ENCODE assay signal across 1 cellular context in the genomic region with DNA sequence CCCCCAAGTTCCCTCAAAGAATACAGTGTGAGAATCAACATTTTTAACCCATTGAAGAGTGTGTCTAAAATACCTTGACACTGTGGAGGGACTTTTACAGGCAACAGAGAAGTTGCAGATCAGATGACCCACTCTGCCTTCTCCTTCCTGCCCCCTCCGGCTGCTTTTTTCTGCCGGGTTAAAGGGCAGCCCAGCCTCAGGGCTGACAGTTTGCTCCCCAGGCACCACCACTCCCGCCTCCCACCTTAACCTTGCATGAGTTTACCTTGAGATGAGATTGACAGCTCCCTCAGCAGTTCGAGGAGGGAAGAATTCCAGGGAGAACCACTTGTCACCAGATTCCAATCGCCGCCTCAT.
A peak's percentile ranks its signal among the peaks of the same experiment; 100 is the strongest.
TF ChIP-seq lines count a peak whose summit lies in the region.

No MANE protein-coding gene starts in this region.

TF ChIP-seq in HepG2, 621 proteins besides CTCF, POLR2A, EP300 and RAD21:
- TF ChIP-seq SIN3A (IDR thresholded peaks at IDR 0.05; ENCODE audit: borderline replicate concordance, low read depth, low read length), result 0 out of 2 replicates have a peak, but pooled peaks have one; percentile 29
- TF ChIP-seq, protein P1, sequence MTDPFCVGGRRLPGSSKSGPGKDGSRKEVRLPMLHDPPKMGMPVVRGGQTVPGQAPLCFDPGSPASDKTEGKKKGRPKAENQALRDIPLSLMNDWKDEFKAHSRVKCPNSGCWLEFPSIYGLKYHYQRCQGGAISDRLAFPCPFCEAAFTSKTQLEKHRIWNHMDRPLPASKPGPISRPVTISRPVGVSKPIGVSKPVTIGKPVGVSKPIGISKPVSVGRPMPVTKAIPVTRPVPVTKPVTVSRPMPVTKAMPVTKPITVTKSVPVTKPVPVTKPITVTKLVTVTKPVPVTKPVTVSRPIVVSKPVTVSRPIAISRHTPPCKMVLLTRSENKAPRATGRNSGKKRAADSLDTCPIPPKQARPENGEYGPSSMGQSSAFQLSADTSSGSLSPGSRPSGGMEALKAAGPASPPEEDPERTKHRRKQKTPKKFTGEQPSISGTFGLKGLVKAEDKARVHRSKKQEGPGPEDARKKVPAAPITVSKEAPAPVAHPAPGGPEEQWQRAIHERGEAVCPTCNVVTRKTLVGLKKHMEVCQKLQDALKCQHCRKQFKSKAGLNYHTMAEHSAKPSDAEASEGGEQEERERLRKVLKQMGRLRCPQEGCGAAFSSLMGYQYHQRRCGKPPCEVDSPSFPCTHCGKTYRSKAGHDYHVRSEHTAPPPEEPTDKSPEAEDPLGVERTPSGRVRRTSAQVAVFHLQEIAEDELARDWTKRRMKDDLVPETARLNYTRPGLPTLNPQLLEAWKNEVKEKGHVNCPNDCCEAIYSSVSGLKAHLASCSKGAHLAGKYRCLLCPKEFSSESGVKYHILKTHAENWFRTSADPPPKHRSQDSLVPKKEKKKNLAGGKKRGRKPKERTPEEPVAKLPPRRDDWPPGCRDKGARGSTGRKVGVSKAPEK (CRISPR knock-in tag; IDR thresholded peaks at IDR 0.05; ENCODE audit: borderline replicate concordance), result no peak
- TF ChIP-seq SYNCRIP (IDR thresholded peaks at IDR 0.05; ENCODE audit: insufficient read depth, low read depth, low read length), result no peak
- no peak for TF ChIP-seq HES4 (CRISPR knock-in tag; IDR thresholded peaks at IDR 0.05; ENCODE audit: borderline replicate concordance)
- no peak for TF ChIP-seq ZNF317 (CRISPR knock-in tag; IDR thresholded peaks at IDR 0.05)
- TF ChIP-seq HCFC1 (IDR thresholded peaks at IDR 0.05; ENCODE audit: low read depth, low read length), result no peak
- TF ChIP-seq SRSF9 (IDR thresholded peaks at IDR 0.05; ENCODE audit: borderline replicate concordance, insufficient read depth, low read depth, low read length, poor library complexity, severe bottlenecking), result no peak
- no peak for TF ChIP-seq CENPX (CRISPR knock-in tag; IDR thresholded peaks at IDR 0.05)
- peak; percentile 37; the same call in 1 of the 2 replicates for TF ChIP-seq PHF20 (CRISPR knock-in tag; IDR thresholded peaks at IDR 0.05)
- no peak for TF ChIP-seq CHCHD3 (CRISPR knock-in tag; IDR thresholded peaks at IDR 0.05)
- TF ChIP-seq, protein P2, sequence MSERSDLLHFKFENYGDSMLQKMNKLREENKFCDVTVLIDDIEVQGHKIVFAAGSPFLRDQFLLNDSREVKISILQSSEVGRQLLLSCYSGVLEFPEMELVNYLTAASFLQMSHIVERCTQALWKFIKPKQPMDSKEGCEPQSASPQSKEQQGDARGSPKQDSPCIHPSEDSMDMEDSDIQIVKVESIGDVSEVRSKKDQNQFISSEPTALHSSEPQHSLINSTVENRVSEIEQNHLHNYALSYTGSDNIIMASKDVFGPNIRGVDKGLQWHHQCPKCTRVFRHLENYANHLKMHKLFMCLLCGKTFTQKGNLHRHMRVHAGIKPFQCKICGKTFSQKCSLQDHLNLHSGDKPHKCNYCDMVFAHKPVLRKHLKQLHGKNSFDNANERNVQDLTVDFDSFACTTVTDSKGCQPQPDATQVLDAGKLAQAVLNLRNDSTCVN (CRISPR knock-in tag; IDR thresholded peaks at IDR 0.05; ENCODE audit: borderline replicate concordance), result no peak
- no peak for TF ChIP-seq HNF4A (CRISPR knock-in tag; IDR thresholded peaks at IDR 0.05)
- TF ChIP-seq, protein P3, sequence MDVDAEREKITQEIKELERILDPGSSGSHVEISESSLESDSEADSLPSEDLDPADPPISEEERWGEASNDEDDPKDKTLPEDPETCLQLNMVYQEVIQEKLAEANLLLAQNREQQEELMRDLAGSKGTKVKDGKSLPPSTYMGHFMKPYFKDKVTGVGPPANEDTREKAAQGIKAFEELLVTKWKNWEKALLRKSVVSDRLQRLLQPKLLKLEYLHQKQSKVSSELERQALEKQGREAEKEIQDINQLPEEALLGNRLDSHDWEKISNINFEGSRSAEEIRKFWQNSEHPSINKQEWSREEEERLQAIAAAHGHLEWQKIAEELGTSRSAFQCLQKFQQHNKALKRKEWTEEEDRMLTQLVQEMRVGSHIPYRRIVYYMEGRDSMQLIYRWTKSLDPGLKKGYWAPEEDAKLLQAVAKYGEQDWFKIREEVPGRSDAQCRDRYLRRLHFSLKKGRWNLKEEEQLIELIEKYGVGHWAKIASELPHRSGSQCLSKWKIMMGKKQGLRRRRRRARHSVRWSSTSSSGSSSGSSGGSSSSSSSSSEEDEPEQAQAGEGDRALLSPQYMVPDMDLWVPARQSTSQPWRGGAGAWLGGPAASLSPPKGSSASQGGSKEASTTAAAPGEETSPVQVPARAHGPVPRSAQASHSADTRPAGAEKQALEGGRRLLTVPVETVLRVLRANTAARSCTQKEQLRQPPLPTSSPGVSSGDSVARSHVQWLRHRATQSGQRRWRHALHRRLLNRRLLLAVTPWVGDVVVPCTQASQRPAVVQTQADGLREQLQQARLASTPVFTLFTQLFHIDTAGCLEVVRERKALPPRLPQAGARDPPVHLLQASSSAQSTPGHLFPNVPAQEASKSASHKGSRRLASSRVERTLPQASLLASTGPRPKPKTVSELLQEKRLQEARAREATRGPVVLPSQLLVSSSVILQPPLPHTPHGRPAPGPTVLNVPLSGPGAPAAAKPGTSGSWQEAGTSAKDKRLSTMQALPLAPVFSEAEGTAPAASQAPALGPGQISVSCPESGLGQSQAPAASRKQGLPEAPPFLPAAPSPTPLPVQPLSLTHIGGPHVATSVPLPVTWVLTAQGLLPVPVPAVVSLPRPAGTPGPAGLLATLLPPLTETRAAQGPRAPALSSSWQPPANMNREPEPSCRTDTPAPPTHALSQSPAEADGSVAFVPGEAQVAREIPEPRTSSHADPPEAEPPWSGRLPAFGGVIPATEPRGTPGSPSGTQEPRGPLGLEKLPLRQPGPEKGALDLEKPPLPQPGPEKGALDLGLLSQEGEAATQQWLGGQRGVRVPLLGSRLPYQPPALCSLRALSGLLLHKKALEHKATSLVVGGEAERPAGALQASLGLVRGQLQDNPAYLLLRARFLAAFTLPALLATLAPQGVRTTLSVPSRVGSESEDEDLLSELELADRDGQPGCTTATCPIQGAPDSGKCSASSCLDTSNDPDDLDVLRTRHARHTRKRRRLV (CRISPR knock-in tag; IDR thresholded peaks at IDR 0.05), result no peak
- no peak for TF ChIP-seq GTF2F1 (IDR thresholded peaks at IDR 0.05; ENCODE audit: low read length)
- TF ChIP-seq ISL2 (CRISPR knock-in tag; IDR thresholded peaks at IDR 0.05), result no peak
- no peak for TF ChIP-seq RFX3 (CRISPR knock-in tag; IDR thresholded peaks at IDR 0.05)
- 0 out of 2 replicates have a peak, but pooled peaks have one; percentile 56 for TF ChIP-seq ZNF501 (CRISPR knock-in tag; IDR thresholded peaks at IDR 0.05)
- TF ChIP-seq ARNTL (CRISPR knock-in tag; IDR thresholded peaks at IDR 0.05), result no peak
- TF ChIP-seq NFIB (CRISPR knock-in tag; IDR thresholded peaks at IDR 0.05; ENCODE audit: borderline replicate concordance), result no peak
- TF ChIP-seq ZNF558 (CRISPR knock-in tag; IDR thresholded peaks at IDR 0.05; ENCODE audit: borderline replicate concordance), result no peak
- TF ChIP-seq, protein P4, sequence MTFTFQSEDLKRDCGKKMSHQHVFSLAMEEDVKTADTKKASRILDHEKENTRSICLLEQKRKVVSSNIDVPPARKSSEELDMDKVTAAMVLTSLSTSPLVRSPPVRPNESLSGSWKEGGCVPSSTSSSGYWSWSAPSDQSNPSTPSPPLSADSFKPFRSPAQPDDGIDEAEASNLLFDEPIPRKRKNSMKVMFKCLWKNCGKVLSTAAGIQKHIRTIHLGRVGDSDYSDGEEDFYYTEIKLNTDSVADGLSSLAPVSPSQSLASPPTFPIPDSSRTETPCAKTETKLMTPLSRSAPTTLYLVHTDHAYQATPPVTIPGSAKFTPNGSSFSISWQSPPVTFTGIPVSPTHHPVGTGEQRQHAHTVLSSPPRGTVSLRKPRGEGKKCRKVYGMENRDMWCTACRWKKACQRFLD (CRISPR knock-in tag; IDR thresholded peaks at IDR 0.05; ENCODE audit: borderline replicate concordance), result no peak
- TF ChIP-seq MED8 (CRISPR knock-in tag; IDR thresholded peaks at IDR 0.05; ENCODE audit: insufficient replicate concordance), result no peak
- TF ChIP-seq NR2C2 (CRISPR knock-in tag; IDR thresholded peaks at IDR 0.05; ENCODE audit: borderline replicate concordance), result peak; percentile 98
- TF ChIP-seq ZNF720 (CRISPR knock-in tag; IDR thresholded peaks at IDR 0.05), result no peak
- TF ChIP-seq, protein P5, sequence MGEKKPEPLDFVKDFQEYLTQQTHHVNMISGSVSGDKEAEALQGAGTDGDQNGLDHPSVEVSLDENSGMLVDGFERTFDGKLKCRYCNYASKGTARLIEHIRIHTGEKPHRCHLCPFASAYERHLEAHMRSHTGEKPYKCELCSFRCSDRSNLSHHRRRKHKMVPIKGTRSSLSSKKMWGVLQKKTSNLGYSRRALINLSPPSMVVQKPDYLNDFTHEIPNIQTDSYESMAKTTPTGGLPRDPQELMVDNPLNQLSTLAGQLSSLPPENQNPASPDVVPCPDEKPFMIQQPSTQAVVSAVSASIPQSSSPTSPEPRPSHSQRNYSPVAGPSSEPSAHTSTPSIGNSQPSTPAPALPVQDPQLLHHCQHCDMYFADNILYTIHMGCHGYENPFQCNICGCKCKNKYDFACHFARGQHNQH (CRISPR knock-in tag; IDR thresholded peaks at IDR 0.05), result no peak
- TF ChIP-seq, protein P6, sequence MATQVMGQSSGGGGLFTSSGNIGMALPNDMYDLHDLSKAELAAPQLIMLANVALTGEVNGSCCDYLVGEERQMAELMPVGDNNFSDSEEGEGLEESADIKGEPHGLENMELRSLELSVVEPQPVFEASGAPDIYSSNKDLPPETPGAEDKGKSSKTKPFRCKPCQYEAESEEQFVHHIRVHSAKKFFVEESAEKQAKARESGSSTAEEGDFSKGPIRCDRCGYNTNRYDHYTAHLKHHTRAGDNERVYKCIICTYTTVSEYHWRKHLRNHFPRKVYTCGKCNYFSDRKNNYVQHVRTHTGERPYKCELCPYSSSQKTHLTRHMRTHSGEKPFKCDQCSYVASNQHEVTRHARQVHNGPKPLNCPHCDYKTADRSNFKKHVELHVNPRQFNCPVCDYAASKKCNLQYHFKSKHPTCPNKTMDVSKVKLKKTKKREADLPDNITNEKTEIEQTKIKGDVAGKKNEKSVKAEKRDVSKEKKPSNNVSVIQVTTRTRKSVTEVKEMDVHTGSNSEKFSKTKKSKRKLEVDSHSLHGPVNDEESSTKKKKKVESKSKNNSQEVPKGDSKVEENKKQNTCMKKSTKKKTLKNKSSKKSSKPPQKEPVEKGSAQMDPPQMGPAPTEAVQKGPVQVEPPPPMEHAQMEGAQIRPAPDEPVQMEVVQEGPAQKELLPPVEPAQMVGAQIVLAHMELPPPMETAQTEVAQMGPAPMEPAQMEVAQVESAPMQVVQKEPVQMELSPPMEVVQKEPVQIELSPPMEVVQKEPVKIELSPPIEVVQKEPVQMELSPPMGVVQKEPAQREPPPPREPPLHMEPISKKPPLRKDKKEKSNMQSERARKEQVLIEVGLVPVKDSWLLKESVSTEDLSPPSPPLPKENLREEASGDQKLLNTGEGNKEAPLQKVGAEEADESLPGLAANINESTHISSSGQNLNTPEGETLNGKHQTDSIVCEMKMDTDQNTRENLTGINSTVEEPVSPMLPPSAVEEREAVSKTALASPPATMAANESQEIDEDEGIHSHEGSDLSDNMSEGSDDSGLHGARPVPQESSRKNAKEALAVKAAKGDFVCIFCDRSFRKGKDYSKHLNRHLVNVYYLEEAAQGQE (IDR thresholded peaks at IDR 0.05; ENCODE audit: borderline replicate concordance in 1 of 2, low read depth in 1 of 2, low read length in 2 of 2), result no peak
- no peak for TF ChIP-seq ZC3H13 (CRISPR knock-in tag; IDR thresholded peaks at IDR 0.05)
- peak; percentile 64 for TF ChIP-seq KAT8 (CRISPR knock-in tag; IDR thresholded peaks at IDR 0.05)
- peak; percentile 62 for TF ChIP-seq GABPA (IDR thresholded peaks at IDR 0.05; ENCODE audit: low read depth, low read length)
- peak; percentile 90 for TF ChIP-seq GABPA (CRISPR knock-in tag; IDR thresholded peaks at IDR 0.05; ENCODE audit: low read depth)
- TF ChIP-seq, protein P7, sequence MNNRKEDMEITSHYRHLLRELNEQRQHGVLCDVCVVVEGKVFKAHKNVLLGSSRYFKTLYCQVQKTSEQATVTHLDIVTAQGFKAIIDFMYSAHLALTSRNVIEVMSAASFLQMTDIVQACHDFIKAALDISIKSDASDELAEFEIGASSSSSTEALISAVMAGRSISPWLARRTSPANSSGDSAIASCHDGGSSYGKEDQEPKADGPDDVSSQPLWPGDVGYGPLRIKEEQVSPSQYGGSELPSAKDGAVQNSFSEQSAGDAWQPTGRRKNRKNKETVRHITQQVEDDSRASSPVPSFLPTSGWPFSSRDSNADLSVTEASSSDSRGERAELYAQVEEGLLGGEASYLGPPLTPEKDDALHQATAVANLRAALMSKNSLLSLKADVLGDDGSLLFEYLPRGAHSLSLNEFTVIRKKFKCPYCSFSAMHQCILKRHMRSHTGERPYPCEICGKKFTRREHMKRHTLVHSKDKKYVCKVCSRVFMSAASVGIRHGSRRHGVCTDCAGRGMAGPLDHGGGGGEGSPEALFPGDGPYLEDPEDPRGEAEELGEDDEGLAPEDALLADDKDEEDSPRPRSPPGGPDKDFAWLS (CRISPR knock-in tag; IDR thresholded peaks at IDR 0.05; ENCODE audit: borderline replicate concordance), result no peak
- no peak for TF ChIP-seq ZNF136 (CRISPR knock-in tag; IDR thresholded peaks at IDR 0.05; ENCODE audit: low read depth)
- no peak for TF ChIP-seq MAFK (conservative IDR thresholded peaks at IDR 0.05 in 1 of 2, IDR thresholded peaks at IDR 0.05 in 1 of 2; ENCODE audit: low read length in 2 of 2)
- TF ChIP-seq GABPB1 (CRISPR knock-in tag; IDR thresholded peaks at IDR 0.05), result peak; percentile 80
- TF ChIP-seq ADNP (CRISPR knock-in tag; IDR thresholded peaks at IDR 0.05), result no peak
- no peak for TF ChIP-seq IRF2 (CRISPR knock-in tag; IDR thresholded peaks at IDR 0.05)
- no peak for TF ChIP-seq ZNF274 (CRISPR knock-in tag; IDR thresholded peaks at IDR 0.05)
